21 cellular contexts compared by ENCODE assay signal in genomic region chr21:21052672-21053071, GRCh38. TPM values are rescaled to one million over a fixed set of nuclear protein-coding genes. Genes with fewer than 3 reads are reported as not detected.
A peak's percentile ranks its signal among the peaks of the same experiment; 100 is the strongest.
DNase-seq lines count a peak whose midpoint lies in the region; ATAC-seq, FAIRE-seq and TF ChIP-seq lines count a peak whose summit lies in the region.
"Had no signal": no experiment of that assay in that cellular context is flagged by ENCODE, and none has a peak within 500 bp of the region (broad histone marks: within the 10 kb centered on the region; RNA-seq: fewer than 3 reads in every experiment).

No MANE protein-coding gene starts in this region.

- H3K4me3 ChIP-seq in HepG2 (replicated peaks in 1 of 3; ENCODE audit: insufficient read depth in 1 of 3, low read depth in 2 of 3, low read length in 3 of 3) = no peak overlapping the region
- H3K4me3 ChIP-seq in right lobe of liver = no peak overlapping the region
- H3K4me3 ChIP-seq in OCI-LY3 (ENCODE audit: low read length) = no peak overlapping the region
- H3K4me3 ChIP-seq in GM23248 = no peak overlapping the region
- H3K4me3 ChIP-seq: BLaER1 had no signal

- H3K79me2 ChIP-seq in HepG2 (ENCODE audit: insufficient read depth, low read length) (no peaks in the 10 kb centered on the region), OCI-LY3 (ENCODE audit: low read length) (no peaks in the 10 kb centered on the region), GM23248 (ENCODE audit: insufficient read depth) (no peaks in the 10 kb centered on the region)

- H3K9ac ChIP-seq in HepG2 (ENCODE audit: insufficient read depth, low read depth, low read length) (no peak overlapping the region), OCI-LY3 (ENCODE audit: low read length) (no peak overlapping the region), GM23248 (no peak overlapping the region)
- H3K9ac ChIP-seq: BLaER1 had no signal

- TF ChIP-seq RAD21 in HepG2 (CRISPR knock-in tag; IDR thresholded peaks at IDR 0.05) = no peak

- CTCF ChIA-PET in HepG2 (lab: Yijun Ruan, JAX; ENCODE audit: low intra/inter-chr PET ratio, low total read pairs) = no interaction called here

- H3K4me2 ChIP-seq in HepG2 (ENCODE audit: low read depth, low read length) (no peak overlapping the region), OCI-LY3 (ENCODE audit: low read length) (peak overlapping the region; percentile 49; the same call in 1 of the 2 replicates), GM23248 (ENCODE audit: unreplicated experiment) (no peak overlapping the region)
- H3K4me2 ChIP-seq: BLaER1 had no signal

- no peak for TF ChIP-seq POLR2A in HepG2 (IDR thresholded peaks at IDR 0.05; ENCODE audit: insufficient read depth in 1 of 2, low read depth in 2 of 2, low read length in 2 of 2)
- TF ChIP-seq POLR2A in right lobe of liver (IDR thresholded peaks at IDR 0.05) = no peak

- H3K36me3 ChIP-seq in HepG2 (replicated peaks in 1 of 2; ENCODE audit: control insufficient read depth in 1 of 2, insufficient read depth in 2 of 2, low read length in 2 of 2) (no peaks in the 10 kb centered on the region), right lobe of liver (no peaks in the 10 kb centered on the region), OCI-LY3 (replicated peaks; ENCODE audit: low read depth, low read length) (peaks cover 9% of the 10 kb centered on the region), GM23248 (ENCODE audit: low read depth) (no peaks in the 10 kb centered on the region)
- H3K36me3 ChIP-seq: BLaER1 had no signal

- no peaks in the 10 kb centered on the region for H3K4me1 ChIP-seq in HepG2 (ENCODE audit: insufficient read depth, low read length)
- H3K4me1 ChIP-seq in right lobe of liver = no peaks in the 10 kb centered on the region
- H3K4me1 ChIP-seq in OCI-LY3 (ENCODE audit: low read length) = peaks cover 38% of the 10 kb centered on the region
- no peaks in the 10 kb centered on the region for H3K4me1 ChIP-seq in GM23248 (ENCODE audit: insufficient read depth)
- H3K4me1 ChIP-seq: BLaER1, Caco-2 had no signal

- H3K9me3 ChIP-seq in HepG2 (ENCODE audit: low read length) (peaks cover 34% of the 10 kb centered on the region; the same call in 1 of the 2 replicates), right lobe of liver (no peaks in the 10 kb centered on the region), OCI-LY3 (ENCODE audit: insufficient read depth, low read length) (no peaks in the 10 kb centered on the region), GM23248 (ENCODE audit: low read depth) (no peaks in the 10 kb centered on the region)
- H3K9me3 ChIP-seq: BLaER1, Caco-2 had no signal

- WGBS in HepG2 (ENCODE audit: low lambda C conversion rate) = 24% methylated on average over 2 of the region's 2 CpGs
- WGBS in right lobe of liver (ENCODE audit: insufficient coverage, low coverage, low lambda C conversion rate, missing lambda C conversion rate) = 51% methylated on average over 2 of the region's 2 CpGs
- WGBS in GM23248 (ENCODE audit: low coverage in 1 of 2, low lambda C conversion rate in 2 of 2, missing lambda C conversion rate in 2 of 2), 2 experiments = 70 to 78% methylated on average over 2 of the region's 2 CpGs

- in situ Hi-C loops in HepG2 (cut with HindIII; ENCODE audit: extremely low pct_ligation_motif_present, low pct_unique_long_range_greater_than_20kb) (no loop called here), GM23248 (cut with MboI) (no loop called here)

- no peak for ATAC-seq in HepG2
- ATAC-seq in right lobe of liver = no peak
- ATAC-seq: CD8-positive, alpha-beta T cell had no signal

- H4K20me1 ChIP-seq in HepG2 (ENCODE audit: insufficient read depth, low read length) = no peaks in the 10 kb centered on the region
- H4K20me1 ChIP-seq in OCI-LY3 (ENCODE audit: insufficient read depth, low read length) = no peaks in the 10 kb centered on the region
- no peaks in the 10 kb centered on the region for H4K20me1 ChIP-seq in GM23248 (ENCODE audit: insufficient read depth)
- H4K20me1 ChIP-seq: BLaER1 had no signal

- TF ChIP-seq CTCF in HepG2 (CRISPR knock-in tag; IDR thresholded peaks at IDR 0.05) (no peak), right lobe of liver (IDR thresholded peaks at IDR 0.05) (no peak), OCI-LY3 (IDR thresholded peaks at IDR 0.05; ENCODE audit: low read depth, low read length) (no peak)

- no peak for FAIRE-seq in HepG2 (lab: Jason Lieb, UNC)
- FAIRE-seq: G401.6, GM12892, H1 had no signal

- BruUV-seq in HepG2 (replicated peaks; lab: Mats Ljungman, UMichigan) = no TSS peak

- H3F3A ChIP-seq in GM23248 (ENCODE audit: insufficient read depth) = no peaks in the 10 kb centered on the region

- POLR2A ChIA-PET in HepG2 (lab: Yijun Ruan, JAX) = no interaction called here

- H3K9me2 ChIP-seq in GM23248 (ENCODE audit: insufficient read depth) = no peaks in the 10 kb centered on the region

- H3K27ac ChIP-seq in HepG2 (ENCODE audit: extremely low read length, insufficient read depth, low read length) (no peak overlapping the region), right lobe of liver (no peak overlapping the region), OCI-LY3 (ENCODE audit: low read length) (no peak overlapping the region), GM23248 (no peak overlapping the region)
- H3K27ac ChIP-seq: BLaER1, C4-2B had no signal

- H3K27me3 ChIP-seq in HepG2 (ENCODE audit: control insufficient read depth in 1 of 2, insufficient read depth in 2 of 2, low read length in 2 of 2) = no peaks in the 10 kb centered on the region
- no peaks in the 10 kb centered on the region for H3K27me3 ChIP-seq in right lobe of liver
- no peaks in the 10 kb centered on the region for H3K27me3 ChIP-seq in OCI-LY3 (ENCODE audit: low read depth, low read length)
- H3K27me3 ChIP-seq in GM23248 (replicated peaks; ENCODE audit: insufficient read depth) = no peaks in the 10 kb centered on the region
- H3K27me3 ChIP-seq: BLaER1 had no signal

- TF ChIP-seq EP300 in HepG2 (IDR thresholded peaks at IDR 0.05; ENCODE audit: low read depth in 2 of 2, low read length in 2 of 2) (no peak), HepG2 (CRISPR knock-in tag; IDR thresholded peaks at IDR 0.05; ENCODE audit: borderline replicate concordance) (no peak)

- intact Hi-C loops in HepG2 (cut with micrococcal nuclease; ENCODE audit: unreplicated experiment) = no loop called here
- intact Hi-C loops in right lobe of liver (cut with DNase I) = no loop called here

- DNase-seq in HepG2 (ENCODE audit: low spot score) (no peak), right lobe of liver (no peak), HuH-7 (ENCODE audit: low spot score) (peak; percentile 4), GM23248 (no peak), NCI-H524 (lab: John Stamatoyannopoulos, UW) (no peak), cerebellum (ENCODE audit: low spot score) (no peak)
- DNase-seq: 8988T; Caco-2; CD4-positive, CD25-positive, alpha-beta regulatory T cell; CD8-positive, alpha-beta T cell; DMS153; DND-41; H7; HCEC 1CT had no signal

- H2AFZ ChIP-seq in HepG2 (ENCODE audit: low read length) (no peak overlapping the region), OCI-LY3 (ENCODE audit: low read depth, low read length) (no peak overlapping the region), GM23248 (no peak overlapping the region)

TF ChIP-seq in HepG2, 621 proteins besides CTCF, POLR2A, EP300 and RAD21:
- peak; percentile 25 to 46; a peak in 3 of 4 replicates for TF ChIP-seq MAFK (conservative IDR thresholded peaks at IDR 0.05 in 1 of 2, IDR thresholded peaks at IDR 0.05 in 1 of 2; ENCODE audit: low read length in 2 of 2)
- TF ChIP-seq SIX1 (CRISPR knock-in tag; IDR thresholded peaks at IDR 0.05; ENCODE audit: borderline replicate concordance) = no peak
- TF ChIP-seq MAFF (IDR thresholded peaks at IDR 0.05; ENCODE audit: low read depth, low read length) = peak; percentile 19; the same call in 1 of the 2 replicates

RNA-seq across cellular contexts. Expression of gene NCAM2, which starts 54.5 kb away (rescaled TPM):
- total RNA-seq in HepG2 (2016; rRNA removed; fragmentation: Illumina TruSeq; extraction: Trizol) = not detected in 2 replicates
- total RNA-seq in HepG2 (2016; cell fraction: cytosol; rRNA removed; fragmentation: Illumina TruSeq; extraction: Trizol; ENCODE audit: low read depth) = not detected in 2 replicates
- not detected in 2 replicates for total RNA-seq in HepG2 (2016; cell fraction: insoluble cytoplasmic fraction; rRNA removed; fragmentation: Illumina TruSeq; extraction: Trizol)
- total RNA-seq in HepG2 (2016; cell fraction: membrane; rRNA removed; fragmentation: Illumina TruSeq; extraction: Trizol) = not detected in 2 replicates
- total RNA-seq in HepG2 (2016; cell fraction: nucleus; rRNA removed; fragmentation: Illumina TruSeq; extraction: Trizol) = not detected in 2 replicates
- not detected in 2 replicates for polyA plus RNA-seq in HepG2 (2011; rRNA removed)
- polyA plus RNA-seq in HepG2 (2011; cell fraction: cytosol; rRNA removed) = not detected in 2 replicates
- polyA plus RNA-seq in HepG2 (2011; cell fraction: nucleus; rRNA removed) = not detected in 2 replicates
- polyA plus RNA-seq in HepG2 (2012) = not detected in 2 replicates
- polyA plus RNA-seq in HepG2 (2016; cell fraction: cytosol; fragmentation: Illumina TruSeq; extraction: Trizol; ENCODE audit: low read depth) = not detected in 2 replicates
- polyA plus RNA-seq in HepG2 (2016; cell fraction: insoluble cytoplasmic fraction; fragmentation: Illumina TruSeq; extraction: Trizol; ENCODE audit: low read depth) = not detected in 2 replicates
- not detected in 2 replicates for polyA plus RNA-seq in HepG2 (2016; cell fraction: membrane; fragmentation: Illumina TruSeq; extraction: Trizol; ENCODE audit: low read depth)
- not detected in 2 replicates for polyA plus RNA-seq in HepG2 (2016; cell fraction: nucleus; fragmentation: Illumina TruSeq; extraction: Trizol; ENCODE audit: insufficient read depth, low read depth)
- polyA minus RNA-seq in HepG2 (2011; rRNA and poly(A)+ RNA removed; ENCODE audit: low replicate concordance) = 0.21 TPM in 1 of 2 replicates, not detected in the other
- not detected in 2 replicates for polyA minus RNA-seq in HepG2 (2011; cell fraction: cytosol; rRNA and poly(A)+ RNA removed)
- polyA minus RNA-seq in HepG2 (2011; cell fraction: nucleus; rRNA and poly(A)+ RNA removed) = not detected in 2 replicates
- 1 to 10 TPM in 1 of 6 experiments, under 1 TPM in 3, not detected in 2; 0.38 to 1.4 (median 0.81) TPM for total RNA-seq in right lobe of liver
- total RNA-seq in GM23248 (2014; rRNA removed; shearing (Covaris generic)) = 1.0 and 1.3 TPM in 2 replicates
- 1.7 and 2.4 TPM in 2 replicates for polyA plus RNA-seq in GM23248 (2016; fragmentation: Nextera tagmentation; extraction: Ambion mirVana)
- total RNA-seq in cerebellum = 62.0 TPM
- total RNA-seq: B cell; Caco-2; CD4-positive, CD25-positive, alpha-beta regulatory T cell; CD8-positive, alpha-beta T cell had no signal
- polyA plus RNA-seq: CD4-positive, CD25-positive, alpha-beta regulatory T cell had no signal

Comparison
In these comparisons a context has a peak if more than half of its experiments do, and no peak if none do; other contexts are left out.
1. RNA of gene NCAM2, which starts 54.5 kb away (total RNA-seq): 62.0 TPM in cerebellum (single experiment); 1.0 to 1.3 TPM in GM23248, 0.38 to 1.4 TPM in right lobe of liver and not detected in HepG2; every median in the first group is over 10 times any median in the second.